16 cellular contexts compared by ENCODE assay signal in the genomic region with DNA sequence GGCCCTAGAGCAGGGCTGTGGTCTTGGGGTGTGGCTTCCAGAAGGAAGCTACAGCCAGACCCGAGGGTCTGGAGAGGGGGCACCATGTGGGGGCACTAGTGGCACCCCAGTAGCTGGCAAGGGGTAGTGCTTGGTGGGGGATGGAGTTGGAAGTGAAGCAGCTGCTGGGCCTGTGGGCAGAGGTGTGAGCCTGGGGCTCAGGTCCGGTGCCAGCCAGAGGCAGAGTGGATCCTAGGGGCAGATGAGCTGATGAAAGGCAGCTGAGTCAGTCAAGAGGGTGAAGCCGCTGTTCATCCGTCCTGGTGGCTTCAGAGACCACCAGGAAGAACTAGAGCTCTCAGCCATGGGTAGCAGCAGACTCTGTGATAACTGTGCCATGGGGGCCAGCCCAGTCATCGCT.
DNase-seq lines count a peak whose midpoint lies in the region; FAIRE-seq and TF ChIP-seq lines count a peak whose summit lies in the region.
"Had no signal": no experiment of that assay in that cellular context is flagged by ENCODE, and none has a peak within 500 bp of the region (broad histone marks: within the 10 kb centered on the region; RNA-seq: fewer than 3 reads in every experiment).

No MANE protein-coding gene starts in this region.

- no peak for TF ChIP-seq CTCF in chondrocyte (IDR thresholded peaks at IDR 0.05)

- no peak overlapping the region for H3K4me3 ChIP-seq in neuronal stem cell (ENCODE audit: low read length in 2 of 2)
- H3K4me3 ChIP-seq: BLaER1, GM23338 had no signal

- no peaks in the 10 kb centered on the region for H3K36me3 ChIP-seq in neuronal stem cell (replicated peaks in 1 of 2; ENCODE audit: control insufficient read depth in 2 of 2, insufficient read depth in 2 of 2, low read length in 2 of 2)
- H3K36me3 ChIP-seq: BLaER1 had no signal

- H3K23ac ChIP-seq in neuronal stem cell (ENCODE audit: low read depth, low read length, poor library complexity), result peak overlapping the region; percentile 20

- peak; percentile 8 for DNase-seq in activated CD4-positive, CD25-positive, alpha-beta regulatory T cell treated with anti-CD3 and anti-CD28 coated beads, Interleukin-2, amount 50 U/mL, for 72 hours
- DNase-seq in activated CD4-positive, CD25-positive, alpha-beta regulatory T cell (lab: John Stamatoyannopoulos, UW), result no peak
- DNase-seq in chondrocyte (ENCODE audit: low spot score) (peak; percentile 68), neuronal stem cell (ENCODE audit: low spot score) (no peak), COLO668 (lab: John Stamatoyannopoulos, UW; ENCODE audit: unreplicated experiment) (no peak), GM19239 (ENCODE audit: insufficient read length, low spot score) (no peak), superior temporal gyrus (ENCODE audit: extremely low spot score) (no peak)
- peak; percentile 8 for DNase-seq in stimulated activated CD8-positive, alpha-beta memory T cell treated with anti-CD3 and anti-CD28 coated beads, Interleukin-4, amount 100 ng/mL, for 48 hours
- DNase-seq: CD8-positive, alpha-beta memory T cell; DMS53; GF-D8; H7 had no signal

- no peak overlapping the region for H2BK120ac ChIP-seq in neuronal stem cell (ENCODE audit: low read depth, low read length)

- H3K36me3 Mint-ChIP-seq in chondrocyte (ENCODE audit: low read depth), result peaks cover 5% of the 10 kb centered on the region
- H3K36me3 Mint-ChIP-seq: CD8-positive, alpha-beta memory T cell had no signal

- H2BK12ac ChIP-seq in neuronal stem cell (ENCODE audit: low read length), result no peak overlapping the region

- H3K4me1 ChIP-seq in neuronal stem cell (ENCODE audit: control insufficient read depth in 2 of 2, insufficient read depth in 1 of 2, low read depth in 1 of 2, low read length in 2 of 2), result no peaks in the 10 kb centered on the region

- no peak overlapping the region for H4K8ac ChIP-seq in neuronal stem cell (ENCODE audit: low read depth, low read length)

- H3K27me3 Mint-ChIP-seq in chondrocyte (ENCODE audit: low read depth), result no peaks in the 10 kb centered on the region

- peak overlapping the region; percentile 70 for H2AK5ac ChIP-seq in neuronal stem cell (ENCODE audit: low read depth, low read length)

- H3K27me3 ChIP-seq in neuronal stem cell (ENCODE audit: control insufficient read depth in 3 of 3, insufficient read depth in 3 of 3, low read depth in 1 of 3, low read length in 3 of 3), result no peaks in the 10 kb centered on the region
- H3K27me3 ChIP-seq: BLaER1 had no signal

- no peak overlapping the region for H3K4me2 ChIP-seq in neuronal stem cell (ENCODE audit: insufficient read depth, low read length, poor library complexity, severe bottlenecking)
- H3K4me2 ChIP-seq: BLaER1, GM23338 had no signal

- no peak overlapping the region for H3K27ac Mint-ChIP-seq in chondrocyte (ENCODE audit: unreplicated experiment)
- H3K27ac Mint-ChIP-seq: CD8-positive, alpha-beta memory T cell; GM23338 had no signal

- no peaks in the 10 kb centered on the region for H3K9me3 ChIP-seq in neuronal stem cell (replicated peaks in 1 of 2; ENCODE audit: control insufficient read depth in 2 of 2, insufficient read depth in 1 of 2, low read depth in 1 of 2, low read length in 2 of 2)
- H3K9me3 ChIP-seq: BLaER1 had no signal

- FAIRE-seq in GM19239 (lab: Jason Lieb, UNC), result no peak

- H3K9me3 Mint-ChIP-seq in chondrocyte (ENCODE audit: low read depth), result no peaks in the 10 kb centered on the region
- H3K9me3 Mint-ChIP-seq: CD8-positive, alpha-beta memory T cell; GM23338 had no signal

- no peak overlapping the region for H3K9ac ChIP-seq in neuronal stem cell (ENCODE audit: low read depth, low read length, poor library complexity)
- H3K9ac ChIP-seq: BLaER1 had no signal

- no peak overlapping the region for H2AFZ ChIP-seq in neuronal stem cell (ENCODE audit: low read length)
- H2AFZ ChIP-seq: GM23338 had no signal

- peaks cover 31% of the 10 kb centered on the region for H3K4me1 Mint-ChIP-seq in chondrocyte (ENCODE audit: low read depth)
- H3K4me1 Mint-ChIP-seq: CD8-positive, alpha-beta memory T cell had no signal

- no peak overlapping the region for H3K27ac ChIP-seq in neuronal stem cell (replicated peaks; ENCODE audit: low read length)
- H3K27ac ChIP-seq: 22Rv1, BLaER1, HL-60 had no signal

- peak overlapping the region; percentile 41 for H3K18ac ChIP-seq in neuronal stem cell (ENCODE audit: low read length)

- H3K4me3 Mint-ChIP-seq in chondrocyte (ENCODE audit: unreplicated experiment), result no peak overlapping the region
- H3K4me3 Mint-ChIP-seq: CD8-positive, alpha-beta memory T cell; GM23338 had no signal

- H3K14ac ChIP-seq in neuronal stem cell (ENCODE audit: low read length), result peak overlapping the region; percentile 84

- H2BK15ac ChIP-seq in neuronal stem cell (ENCODE audit: low read length), result no peak overlapping the region

- H3K79me1 ChIP-seq in neuronal stem cell (ENCODE audit: low read depth, low read length), result no peaks in the 10 kb centered on the region

- H3K4ac ChIP-seq in neuronal stem cell (ENCODE audit: low read length), result no peak overlapping the region

- no peak overlapping the region for H2BK5ac ChIP-seq in neuronal stem cell (ENCODE audit: low read length)

- no CpG with 5 or more reads among the region's 5 CpGs for WGBS in neuronal stem cell (ENCODE audit: extremely low coverage in 2 of 2, insufficient read length in 2 of 2, insufficient replicate concordance in 1 of 2), 2 donors

- H4K91ac ChIP-seq in neuronal stem cell (ENCODE audit: low read depth, low read length, poor library complexity), result peak overlapping the region; percentile 39

Comparison
In these comparisons a context has a peak if more than half of its experiments do, and no peak if none do; other contexts are left out.
1. DNase-seq: peak in activated CD4-positive, CD25-positive, alpha-beta regulatory T cell treated with anti-CD3 and anti-CD28 coated beads, Interleukin-2, amount 50 U/mL, for 72 hours (single experiment), chondrocyte (single experiment) and stimulated activated CD8-positive, alpha-beta memory T cell treated with anti-CD3 and anti-CD28 coated beads, Interleukin-4, amount 100 ng/mL, for 48 hours (single experiment); none in activated CD4-positive, CD25-positive, alpha-beta regulatory T cell (0 of 4), neuronal stem cell (single experiment), COLO668 (single experiment), GM19239 (single experiment) and superior temporal gyrus (single experiment).